2 cellular contexts compared by ENCODE assay signal in the genomic region with DNA sequence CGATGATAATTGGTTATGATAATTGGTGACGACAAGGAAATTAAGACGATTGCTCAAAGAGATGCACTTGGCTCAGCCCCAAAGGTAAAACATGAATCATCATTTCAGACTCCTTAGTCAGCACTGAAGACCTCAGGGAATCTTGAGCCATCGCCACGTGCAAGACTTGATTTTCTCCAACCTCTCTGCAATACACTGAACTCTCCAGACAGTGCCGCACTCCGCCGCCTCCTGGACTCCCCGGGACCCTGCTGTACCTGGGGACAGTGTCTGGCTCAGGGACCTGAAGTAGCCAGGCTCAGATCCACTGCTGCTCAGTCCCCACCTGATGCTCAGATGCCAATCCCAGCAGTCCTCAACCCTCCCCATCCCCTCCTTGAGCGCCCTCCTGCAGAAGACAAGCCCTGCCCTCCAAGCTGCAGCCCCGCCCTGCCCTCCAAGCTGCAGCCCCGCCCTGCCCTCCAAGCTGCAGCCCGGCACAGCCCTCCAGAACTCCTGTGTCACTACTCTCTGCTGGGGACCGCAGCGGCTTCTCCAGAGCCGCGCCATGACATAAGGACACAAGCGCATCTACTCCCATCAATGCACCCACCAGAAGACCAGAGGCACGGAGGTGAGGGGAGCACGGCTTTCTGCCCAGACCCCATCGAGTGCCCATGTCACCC.
TF ChIP-seq lines count a peak whose summit lies in the region.

No MANE protein-coding gene starts in this region.

TF ChIP-seq in SK-N-SH, 30 proteins besides CTCF, POLR2A, EP300 and RAD21 (continued from another document):
- TF ChIP-seq TEAD4 (IDR thresholded peaks at IDR 0.05; ENCODE audit: borderline replicate concordance, insufficient read depth) (peak; percentile 56; the same call in 1 of the 2 replicates), SMC3 (IDR thresholded peaks at IDR 0.05; ENCODE audit: low read depth, low read length) (no peak), FOXM1 (IDR thresholded peaks at IDR 0.05; ENCODE audit: low read depth) (no peak), SIN3A (IDR thresholded peaks at IDR 0.05; ENCODE audit: borderline replicate concordance, low read depth, low read length) (no peak), NRF1 (IDR thresholded peaks at IDR 0.05; ENCODE audit: low read depth, low read length) (no peak)
- TF ChIP-seq, protein P1, sequence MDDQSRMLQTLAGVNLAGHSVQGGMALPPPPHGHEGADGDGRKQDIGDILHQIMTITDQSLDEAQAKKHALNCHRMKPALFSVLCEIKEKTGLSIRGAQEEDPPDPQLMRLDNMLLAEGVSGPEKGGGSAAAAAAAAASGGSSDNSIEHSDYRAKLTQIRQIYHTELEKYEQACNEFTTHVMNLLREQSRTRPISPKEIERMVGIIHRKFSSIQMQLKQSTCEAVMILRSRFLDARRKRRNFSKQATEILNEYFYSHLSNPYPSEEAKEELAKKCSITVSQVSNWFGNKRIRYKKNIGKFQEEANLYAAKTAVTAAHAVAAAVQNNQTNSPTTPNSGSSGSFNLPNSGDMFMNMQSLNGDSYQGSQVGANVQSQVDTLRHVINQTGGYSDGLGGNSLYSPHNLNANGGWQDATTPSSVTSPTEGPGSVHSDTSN (IDR thresholded peaks at IDR 0.05) = peak; percentile 57

TF ChIP-seq in liver, 16 proteins besides CTCF, POLR2A, EP300 and RAD21 (continued from another document):
- TF ChIP-seq REST (IDR thresholded peaks at IDR 0.05) (no peak), SP1 (IDR thresholded peaks at IDR 0.05) (no peak), ATF3 (IDR thresholded peaks at IDR 0.05) (no peak), GABPA (IDR thresholded peaks at IDR 0.05 in 1 of 2, conservative IDR thresholded peaks at IDR 0.05 in 1 of 2) (no peak), EGR1 (IDR thresholded peaks at IDR 0.05; ENCODE audit: low read depth in 2 of 2) (no peak), JUND (IDR thresholded peaks at IDR 0.05) (no peak)
